ENCODE assay signal across 22 cellular contexts in genomic region chr11:22477312-22477711, GRCh38.
DNase-seq lines count a peak whose midpoint lies in the region.
"Had no signal": no experiment of that assay in that cellular context is flagged by ENCODE, and none has a peak within 500 bp of the region (broad histone marks: within the 10 kb centered on the region; RNA-seq: fewer than 3 reads in every experiment).

No MANE protein-coding gene starts in this region.

- no peaks in the 10 kb centered on the region for H4K20me1 ChIP-seq in GM23248 (ENCODE audit: insufficient read depth)

- DNase-seq in GM23248 (peak; percentile 53), NCI-H69 (lab: John Stamatoyannopoulos, UW) (peak; percentile 25), epithelial cell of prostate (ENCODE audit: low read depth, low spot score) (peak; percentile 29), kidney tubule cell (ENCODE audit: low spot score) (peak; percentile 43), NCI-H345 treated with DMSO at 0.1 percent for 48 hours (lab: John Stamatoyannopoulos, UW; ENCODE audit: unreplicated experiment) (no peak), ureter (ENCODE audit: low spot score) (no peak)
- DNase-seq in activated naive CD4-positive, alpha-beta T cell (lab: John Stamatoyannopoulos, UW) = no peak
- DNase-seq: CD4-positive, CD25-positive, alpha-beta regulatory T cell; HCEC 1CT; KBM-7; NCI-H1048; NCI-H1417; NCI-H1694; NCI-H2029 treated with DMSO at 0.1 percent for 48 hours; NCI-H2171 treated with DMSO at 0.1 percent for 48 hours; NCI-H345; NCI-H524; NCI-H774; NK-92 treated with Interleukin-12 subunit alpha and Interleukin-12 subunit beta, amount 100 ng/mL, for 24 hours; PC-3; SJCRH30 had no signal

- H3K79me2 ChIP-seq in GM23248 (ENCODE audit: insufficient read depth) = no peaks in the 10 kb centered on the region

- H3F3A ChIP-seq in GM23248 (ENCODE audit: insufficient read depth) = peaks cover 22% of the 10 kb centered on the region; the same call in 1 of the 2 replicates

- H3K4me1 ChIP-seq in GM23248 (ENCODE audit: insufficient read depth) = peaks cover 35% of the 10 kb centered on the region

- H3K9me2 ChIP-seq in GM23248 (ENCODE audit: insufficient read depth) = no peaks in the 10 kb centered on the region

- in situ Hi-C loops in GM23248 (cut with MboI) = no loop called here

- no peaks in the 10 kb centered on the region for H3K27me3 ChIP-seq in GM23248 (replicated peaks; ENCODE audit: insufficient read depth)
- H3K27me3 ChIP-seq: SJCRH30 had no signal

- no peaks in the 10 kb centered on the region for H3K9me3 ChIP-seq in GM23248 (ENCODE audit: low read depth)

- no peaks in the 10 kb centered on the region for H3K36me3 ChIP-seq in GM23248 (ENCODE audit: low read depth)
- H3K36me3 ChIP-seq: SJCRH30 had no signal

- H3K4me2 ChIP-seq in GM23248 (ENCODE audit: unreplicated experiment) = no peak overlapping the region

- H2AFZ ChIP-seq in GM23248 = no peak overlapping the region

- no peak overlapping the region for H3K27ac ChIP-seq in GM23248
- H3K27ac ChIP-seq in epithelial cell of prostate = peak overlapping the region; percentile 53
- H3K27ac ChIP-seq: SJCRH30 had no signal

- no peak overlapping the region for H3K4me3 ChIP-seq in GM23248
- H3K4me3 ChIP-seq: GM12878, SJCRH30 had no signal

- no peak overlapping the region for H3K9ac ChIP-seq in GM23248

Comparison
In these comparisons a context has a peak if more than half of its experiments do, and no peak if none do; other contexts are left out.
1. DNase-seq: peak in GM23248 (single experiment), NCI-H69 (single experiment), epithelial cell of prostate (single experiment) and kidney tubule cell (single experiment); none in activated naive CD4-positive, alpha-beta T cell (0 of 4), NCI-H345 treated with DMSO at 0.1 percent for 48 hours (single experiment) and ureter (single experiment).